ENCODE assay signal across 1 cellular context in genomic region chr5:180533845-180534244, GRCh38.
TF ChIP-seq lines count a peak whose summit lies in the region.

No MANE protein-coding gene starts in this region.

TF ChIP-seq in WTC11, 78 proteins besides CTCF, POLR2A, EP300 and RAD21 (continued from another document):
- TF ChIP-seq E2F4 (CRISPR knock-in tag; IDR thresholded peaks at IDR 0.05; ENCODE audit: borderline replicate concordance, low read depth): no peak
- no peak for TF ChIP-seq E2F1 (CRISPR knock-in tag; IDR thresholded peaks at IDR 0.05)
- no peak for TF ChIP-seq AFF4 (CRISPR knock-in tag; IDR thresholded peaks at IDR 0.05; ENCODE audit: borderline replicate concordance)
- no peak for TF ChIP-seq FOXP4 (CRISPR knock-in tag; IDR thresholded peaks at IDR 0.05)
- no peak for TF ChIP-seq ZMAT4 (CRISPR knock-in tag; IDR thresholded peaks at IDR 0.05)
- no peak for TF ChIP-seq ZBTB21 (CRISPR knock-in tag; IDR thresholded peaks at IDR 0.05; ENCODE audit: borderline replicate concordance)
- no peak for TF ChIP-seq HMGA2 (CRISPR knock-in tag; IDR thresholded peaks at IDR 0.05)
- TF ChIP-seq ZNF396 (CRISPR knock-in tag; IDR thresholded peaks at IDR 0.05; ENCODE audit: borderline replicate concordance): no peak
- no peak for TF ChIP-seq CREM (CRISPR knock-in tag; IDR thresholded peaks at IDR 0.05)
- no peak for TF ChIP-seq AR (CRISPR knock-in tag; IDR thresholded peaks at IDR 0.05)
- no peak for TF ChIP-seq PRRX2 (CRISPR knock-in tag; IDR thresholded peaks at IDR 0.05)
- TF ChIP-seq JAZF1 (CRISPR knock-in tag; IDR thresholded peaks at IDR 0.05): no peak
- no peak for TF ChIP-seq TEAD4 (CRISPR knock-in tag; IDR thresholded peaks at IDR 0.05)
